8 cellular contexts compared by ENCODE assay signal in the genomic region with DNA sequence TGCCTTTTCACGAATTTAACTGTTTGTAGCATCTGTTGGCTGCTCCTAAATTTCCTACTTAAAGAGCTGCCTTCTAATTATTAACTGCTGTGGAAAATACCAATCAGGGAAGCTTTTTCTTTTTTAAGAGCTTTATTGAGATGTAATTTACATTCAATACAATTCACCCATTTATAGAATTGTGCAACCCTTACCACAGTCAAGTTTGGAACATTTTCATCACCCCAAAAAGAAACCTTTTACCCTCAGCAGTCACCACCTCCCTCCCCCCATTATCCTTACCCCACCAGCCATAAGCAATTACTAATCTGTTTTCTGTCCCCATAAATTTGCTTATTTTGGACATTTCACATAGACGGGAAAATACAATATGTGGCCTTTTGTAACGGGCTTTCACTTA. TPM values are rescaled to one million over a fixed set of nuclear protein-coding genes. Genes with fewer than 3 reads are reported as not detected.
DNase-seq lines count a peak whose midpoint lies in the region; ATAC-seq and TF ChIP-seq lines count a peak whose summit lies in the region.

No MANE protein-coding gene starts in this region.

- no peak for ATAC-seq in natural killer cell
- no peak for ATAC-seq in HG02588 (IDR thresholded peaks at IDR 0.05; ENCODE audit: unreplicated experiment)
- no peak for ATAC-seq in HG02885 (IDR thresholded peaks at IDR 0.05; ENCODE audit: poor library complexity, unreplicated experiment)
- no peak for ATAC-seq in GM21825 (IDR thresholded peaks at IDR 0.05; ENCODE audit: unreplicated experiment)

- peak overlapping the region; percentile 99 for H3K27ac ChIP-seq in colonic mucosa

- intact Hi-C loops in colonic mucosa (cut with DNase I) (loop anchor here (10.0 kb wide), 1 partner anchor 72 kb away; a partner anchor contains a TSS), natural killer cell (cut with micrococcal nuclease) (loop anchor here (2.0 to 5.0 kb wide), 4 partner anchors 62 to 611 kb away; a partner anchor contains a TSS)

- DNase-seq in BJ (ENCODE audit: low read depth) (no peak), M059J (ENCODE audit: low read depth) (peak; percentile 4), colonic mucosa (no peak), natural killer cell (no peak), NCI-H146 (lab: John Stamatoyannopoulos, UW) (no peak)

- peak overlapping the region; percentile 84 to 96 for H3K9ac ChIP-seq in colonic mucosa (ENCODE audit: low read depth in 2 of 2, low read length in 2 of 2)

- peak overlapping the region; percentile 94 to 96 for H3K27ac Mint-ChIP-seq in natural killer cell

- peaks cover 4% of the 10 kb centered on the region for H3K4me1 ChIP-seq in colonic mucosa

- POLR2A ChIA-PET in BJ (lab: Charles Lee), result no interaction called here

- no peaks in the 10 kb centered on the region for H3K9me3 Mint-ChIP-seq in natural killer cell

- H3K9me3 ChIP-seq in colonic mucosa, result no peaks in the 10 kb centered on the region

- TF ChIP-seq CTCF in BJ (IDR thresholded peaks at IDR 0.05; ENCODE audit: insufficient read depth, low read depth, low read length) (no peak), colonic mucosa (IDR thresholded peaks at IDR 0.05) (no peak), natural killer cell (IDR thresholded peaks at IDR 0.05) (no peak)

- H3K4me3 ChIP-seq in BJ (ENCODE audit: low read depth, low read length), result peak overlapping the region; percentile 62
- peak overlapping the region; percentile 48 for H3K4me3 ChIP-seq in colonic mucosa

- H3K36me3 ChIP-seq in BJ (ENCODE audit: control insufficient read depth, insufficient read depth, low read length) (peaks cover 1% of the 10 kb centered on the region; the same call in 1 of the 2 replicates), colonic mucosa (no peaks in the 10 kb centered on the region)

- peaks cover 0 to 9% of the 10 kb centered on the region in 2 donors for H3K27me3 Mint-ChIP-seq in natural killer cell (ENCODE audit: low read depth in 2 of 2)

- H3K4me3 Mint-ChIP-seq in natural killer cell, result peak overlapping the region; percentile 92

- peaks cover 52 to 59% of the 10 kb centered on the region in 2 donors for H3K4me1 Mint-ChIP-seq in natural killer cell

- CTCF ChIA-PET in BJ (lab: Yijun Ruan, JAX), result interaction anchor here (0.6 to 1.2 kb wide), 2 partner anchors 66 to 124 kb away, joined by 3 read pairs; no protein-coding TSS in a partner anchor

- H3K27me3 ChIP-seq in BJ (ENCODE audit: control insufficient read depth, insufficient read depth, low read length) (no peaks in the 10 kb centered on the region), colonic mucosa (no peaks in the 10 kb centered on the region)

- no peaks in the 10 kb centered on the region for H3K36me3 Mint-ChIP-seq in natural killer cell

RNA-seq across cellular contexts. Expression of a gene that starts 1.4 kb away (rescaled TPM):
- 22.0 and 36.3 TPM in 2 replicates for polyA plus RNA-seq in BJ (2011; rRNA removed)
- 39.0 and 46.1 TPM in 2 replicates for polyA minus RNA-seq in BJ (2011; rRNA and poly(A)+ RNA removed)
- total RNA-seq in M059J (2014; rRNA removed; shearing (Covaris generic)), result 32.3 and 85.1 TPM in 2 replicates
- total RNA-seq in colonic mucosa (10 to 100 TPM; 19.7 to 23.6 TPM), natural killer cell (10 to 100 TPM; 51.7 to 78.3 (median 58.3) TPM)
